ENCODE assay signal across 8 cellular contexts in genomic region chr15:65868546-65869126, GRCh38. TPM values are rescaled to one million over a fixed set of nuclear protein-coding genes. Genes with fewer than 3 reads are reported as not detected.
DNase-seq lines count a peak whose midpoint lies in the region; ATAC-seq and TF ChIP-seq lines count a peak whose summit lies in the region.

No MANE protein-coding gene starts in this region.

- no peaks in the 10 kb centered on the region for H3K27me3 Mint-ChIP-seq in progenitor cell of endocrine pancreas

- no peak for TF ChIP-seq CTCF in epithelial cell of esophagus (IDR thresholded peaks at IDR 0.05; ENCODE audit: insufficient read depth, low read depth, low read length, missing control alignments)
- TF ChIP-seq CTCF in progenitor cell of endocrine pancreas (IDR thresholded peaks at IDR 0.05; ENCODE audit: unreplicated experiment) = no peak

- peaks cover 11% of the 10 kb centered on the region for H3K4me1 Mint-ChIP-seq in progenitor cell of endocrine pancreas (ENCODE audit: low read depth)

- no peaks in the 10 kb centered on the region for H3K9me3 Mint-ChIP-seq in progenitor cell of endocrine pancreas (ENCODE audit: low read depth)

- H3K4me3 ChIP-seq in NT2/D1 (ENCODE audit: insufficient read length, low read depth) (peak overlapping the region; percentile 92), epithelial cell of esophagus (ENCODE audit: low read length) (peak overlapping the region; percentile 89)

- peaks cover 2% of the 10 kb centered on the region for H3K36me3 Mint-ChIP-seq in progenitor cell of endocrine pancreas (ENCODE audit: insufficient read depth)

- ATAC-seq in GM21529 (IDR thresholded peaks at IDR 0.05; ENCODE audit: unreplicated experiment) = no peak
- ATAC-seq in HG03045 (IDR thresholded peaks at IDR 0.05; ENCODE audit: unreplicated experiment) = no peak
- no peak for ATAC-seq in HG02588 (IDR thresholded peaks at IDR 0.05; ENCODE audit: unreplicated experiment)

- no peaks in the 10 kb centered on the region for H3K27me3 ChIP-seq in NT2/D1 (ENCODE audit: insufficient read depth, insufficient read length)

- H3K4me1 ChIP-seq in ES-I3 (ENCODE audit: insufficient read depth, low read length) (peaks cover 12% of the 10 kb centered on the region; the same call in 1 of the 2 replicates), NT2/D1 (ENCODE audit: insufficient read depth, insufficient read length) (no peaks in the 10 kb centered on the region)

- H3K27ac Mint-ChIP-seq in progenitor cell of endocrine pancreas = peak overlapping the region; percentile 100

- H3K36me3 ChIP-seq in ES-I3 (ENCODE audit: insufficient read depth, low read length) (no peaks in the 10 kb centered on the region), NT2/D1 (ENCODE audit: insufficient read depth, insufficient read length, low read length) (peaks cover 4% of the 10 kb centered on the region)

- H3K9me3 ChIP-seq in ES-I3 (ENCODE audit: control insufficient read depth, insufficient read depth, low read length) (no peaks in the 10 kb centered on the region), NT2/D1 (ENCODE audit: insufficient read depth, low read length) (no peaks in the 10 kb centered on the region)

- DNase-seq in NT2/D1 (ENCODE audit: low read depth, low spot score) (no peak), epithelial cell of esophagus (ENCODE audit: low read depth) (no peak), progenitor cell of endocrine pancreas (ENCODE audit: low spot score, unreplicated experiment) (no peak), NCI-H187 (lab: John Stamatoyannopoulos, UW) (no peak)

- H3K9ac ChIP-seq in ES-I3 (ENCODE audit: low read depth, low read length) (peak overlapping the region; percentile 91; the same call in 1 of the 2 replicates), NT2/D1 (ENCODE audit: insufficient read length, low read depth) (peak overlapping the region; percentile 93)

- H3K4me3 Mint-ChIP-seq in progenitor cell of endocrine pancreas (ENCODE audit: low read depth) = peak overlapping the region; percentile 98

RNA-seq across cellular contexts. Expression of gene RAB11A, which starts 0.7 kb away (rescaled TPM):
- 220 and 234 TPM in 2 replicates for total RNA-seq in progenitor cell of endocrine pancreas
